ENCODE assay signal across 26 cellular contexts in genomic region chr17:67123692-67124091, GRCh38.
DNase-seq lines count a peak whose midpoint lies in the region; ATAC-seq, FAIRE-seq and TF ChIP-seq lines count a peak whose summit lies in the region.
"Had no signal": no experiment of that assay in that cellular context is flagged by ENCODE, and none has a peak within 500 bp of the region (broad histone marks: within the 10 kb centered on the region; RNA-seq: fewer than 3 reads in every experiment).

No MANE protein-coding gene starts in this region.

- H3K4me1 Mint-ChIP-seq in activated T-cell treated with anti-CD3 and anti-CD28 coated beads, Interleukin-2, amount 50 U/mL, for 72 hours (ENCODE audit: low read depth): peaks cover 5% of the 10 kb centered on the region
- H3K4me1 Mint-ChIP-seq in activated T-cell treated with anti-CD3 and anti-CD28 coated beads, Interleukin-2, amount 50 U/mL, for 4 hours (ENCODE audit: low read depth): peaks cover 3% of the 10 kb centered on the region

- H3K9me3 ChIP-seq in SK-N-MC (ENCODE audit: low read depth, low read length) (no peaks in the 10 kb centered on the region), GM12878 (replicated peaks; ENCODE audit: control insufficient read depth, insufficient read depth, low read length) (no peaks in the 10 kb centered on the region), HepG2 (ENCODE audit: low read length) (no peaks in the 10 kb centered on the region)

- no peak for ATAC-seq in activated T-cell treated with anti-CD3 and anti-CD28 coated beads, Interleukin-2, amount 50 U/mL, for 72 hours (replicated peaks in 1 of 2)
- ATAC-seq in activated T-cell treated with anti-CD3 and anti-CD28 coated beads, Interleukin-2, amount 50 U/mL, for 4 hours: no peak
- ATAC-seq in GM12878 (no peak), HepG2 (no peak)
- ATAC-seq: CD8-positive, alpha-beta T cell had no signal

- H3K4me3 Mint-ChIP-seq in activated T-cell treated with anti-CD3 and anti-CD28 coated beads, Interleukin-2, amount 50 U/mL, for 72 hours: no peak overlapping the region
- H3K4me3 Mint-ChIP-seq in activated T-cell treated with anti-CD3 and anti-CD28 coated beads, Interleukin-2, amount 50 U/mL, for 4 hours: no peak overlapping the region
- H3K4me3 Mint-ChIP-seq: B cell; CD4-positive, alpha-beta T cell; CD8-positive, alpha-beta T cell had no signal

- no peak for TF ChIP-seq EP300 in GM12878 (IDR thresholded peaks at IDR 0.05; ENCODE audit: borderline replicate concordance in 1 of 2, control insufficient read depth in 1 of 2, low read depth in 2 of 2, low read length in 2 of 2)
- no peak for TF ChIP-seq EP300 in HepG2 (IDR thresholded peaks at IDR 0.05; ENCODE audit: low read depth in 2 of 2, low read length in 2 of 2)
- no peak for TF ChIP-seq EP300 in HepG2 (CRISPR knock-in tag; IDR thresholded peaks at IDR 0.05; ENCODE audit: borderline replicate concordance)

- H3K4me3 ChIP-seq in SK-N-MC (no peak overlapping the region), GM12878 (no peak overlapping the region), HepG2 (replicated peaks in 1 of 3; ENCODE audit: insufficient read depth in 1 of 3, low read depth in 2 of 3, low read length in 3 of 3) (no peak overlapping the region)
- H3K4me3 ChIP-seq: BLaER1 treated with 17β-estradiol and CSF1 and Interleukin-3, amounts not matched to agents 10 nM and 100 nM had no signal

- BruUV-seq in GM12878 (replicated peaks; lab: Mats Ljungman, UMichigan): no TSS peak
- no TSS peak for BruUV-seq in HepG2 (replicated peaks; lab: Mats Ljungman, UMichigan)

- H3K4me2 ChIP-seq in GM12878 (ENCODE audit: control insufficient read depth, insufficient read depth) (no peak overlapping the region), HepG2 (ENCODE audit: low read depth, low read length) (no peak overlapping the region)
- H3K4me2 ChIP-seq: BLaER1 treated with 17β-estradiol and CSF1 and Interleukin-3, amounts not matched to agents 10 nM and 100 nM had no signal

- SMC1A ChIA-PET in GM12878 (lab: Charles Lee; ENCODE audit: uncharacterized antibody, unreplicated experiment): no interaction called here

- TF ChIP-seq CTCF in GM12878 (IDR thresholded peaks at IDR 0.05 in 2 of 3, conservative IDR thresholded peaks at IDR 0.05 in 1 of 3; ENCODE audit: control insufficient read depth in 2 of 3, extremely low read depth in 1 of 3, insufficient read depth in 1 of 3, low read depth in 3 of 3, low read length in 3 of 3) (no peak), HepG2 (CRISPR knock-in tag; IDR thresholded peaks at IDR 0.05) (no peak)

- peak overlapping the region; percentile 50 for H3K27ac Mint-ChIP-seq in activated T-cell treated with anti-CD3 and anti-CD28 coated beads, Interleukin-2, amount 50 U/mL, for 72 hours
- H3K27ac Mint-ChIP-seq: B cell; CD4-positive, alpha-beta T cell; CD8-positive, alpha-beta T cell had no signal

- H3K36me3 ChIP-seq in SK-N-MC (ENCODE audit: insufficient read depth, low read length): peaks cover 45% of the 10 kb centered on the region
- H3K36me3 ChIP-seq in GM12878 (ENCODE audit: control insufficient read depth in 2 of 2, insufficient read depth in 2 of 2, low read length in 1 of 2): peaks cover 2 to 14% of the 10 kb centered on the region in 2 experiments
- H3K36me3 ChIP-seq in HepG2 (replicated peaks in 1 of 2; ENCODE audit: control insufficient read depth in 1 of 2, insufficient read depth in 2 of 2, low read length in 2 of 2): peaks cover 28 to 81% of the 10 kb centered on the region in 2 experiments

- POLR2A ChIA-PET in GM12878 (lab: Charles Lee) (interaction anchor here (0.7 kb wide), 1 partner anchor 27 kb away, joined by 3 read pairs; no protein-coding TSS in a partner anchor), HepG2 (lab: Yijun Ruan, JAX) (no interaction called here)

- no peaks in the 10 kb centered on the region for H3K9me3 Mint-ChIP-seq in activated T-cell treated with anti-CD3 and anti-CD28 coated beads, Interleukin-2, amount 50 U/mL, for 72 hours
- H3K9me3 Mint-ChIP-seq in activated T-cell treated with anti-CD3 and anti-CD28 coated beads, Interleukin-2, amount 50 U/mL, for 4 hours: no peaks in the 10 kb centered on the region
- H3K9me3 Mint-ChIP-seq: CD4-positive, alpha-beta T cell; CD8-positive, alpha-beta T cell had no signal

- TF ChIP-seq RAD21 in GM12878 (IDR thresholded peaks at IDR 0.05; ENCODE audit: insufficient read depth, low read depth, low read length) (no peak), HepG2 (CRISPR knock-in tag; IDR thresholded peaks at IDR 0.05) (no peak)

- CTCF ChIA-PET in GM12878 (lab: Yijun Ruan, JAX): interaction anchor here (0.7 kb wide), 1 partner anchor 818 kb away, joined by 3 read pairs; no protein-coding TSS in a partner anchor
- CTCF ChIA-PET in HepG2 (lab: Yijun Ruan, JAX; ENCODE audit: low intra/inter-chr PET ratio, low total read pairs): no interaction called here

- H4K20me1 ChIP-seq in GM12878 (ENCODE audit: control insufficient read depth, insufficient read depth) (no peaks in the 10 kb centered on the region), HepG2 (ENCODE audit: insufficient read depth, low read length) (peaks cover 7% of the 10 kb centered on the region; the same call in 1 of the 2 replicates)

- no peaks in the 10 kb centered on the region for H3K27me3 ChIP-seq in GM12878 (replicated peaks in 1 of 2; ENCODE audit: control insufficient read depth in 2 of 2, insufficient read depth in 2 of 2, low read length in 1 of 2)
- H3K27me3 ChIP-seq in HepG2 (ENCODE audit: control insufficient read depth in 1 of 2, insufficient read depth in 2 of 2, low read length in 2 of 2): no peaks in the 10 kb centered on the region
- H3K27me3 ChIP-seq: BLaER1 treated with 17β-estradiol and CSF1 and Interleukin-3, amounts not matched to agents 10 nM and 100 nM had no signal

- DNase-seq in activated T-cell treated with anti-CD3 and anti-CD28 coated beads, Interleukin-2, amount 50 U/mL, for 72 hours: no peak
- DNase-seq in activated T-cell treated with anti-CD3 and anti-CD28 coated beads, Interleukin-2, amount 50 U/mL, for 4 hours: no peak
- no peak for DNase-seq in H54 (ENCODE audit: insufficient read length, low spot score)
- no peak for DNase-seq in SK-N-MC (ENCODE audit: low read depth, low spot score)
- no peak for DNase-seq in GM12878 (ENCODE audit: low read depth, low spot score)
- DNase-seq in AG08395 (ENCODE audit: low spot score): no peak
- DNase-seq in GOT3 (lab: John Stamatoyannopoulos, UW): no peak
- DNase-seq in HepG2 (ENCODE audit: low spot score): no peak
- DNase-seq: 8988T; ACHN; AML-193; CD4-positive, alpha-beta T cell; CD8-positive, alpha-beta T cell; COR-L47; DMS 273 treated with DMSO at 0.1 percent for 48 hours; DMS153; DMS53; DMS79; DND-41; EL; GDM1 had no signal

- no peak overlapping the region for H3K9ac ChIP-seq in SK-N-MC (ENCODE audit: insufficient read length)
- H3K9ac ChIP-seq in GM12878 (ENCODE audit: control insufficient read depth, insufficient read depth, low read length): no peak overlapping the region
- no peak overlapping the region for H3K9ac ChIP-seq in HepG2 (ENCODE audit: insufficient read depth, low read depth, low read length)
- H3K9ac ChIP-seq: BLaER1 treated with 17β-estradiol and CSF1 and Interleukin-3, amounts not matched to agents 10 nM and 100 nM had no signal

- no peak overlapping the region for H2AFZ ChIP-seq in GM12878 (ENCODE audit: control insufficient read depth, low read depth, low read length)
- H2AFZ ChIP-seq in HepG2 (ENCODE audit: low read length): no peak overlapping the region

- H3K27me3 Mint-ChIP-seq in activated T-cell treated with anti-CD3 and anti-CD28 coated beads, Interleukin-2, amount 50 U/mL, for 72 hours (ENCODE audit: low read depth): no peaks in the 10 kb centered on the region
- no peaks in the 10 kb centered on the region for H3K27me3 Mint-ChIP-seq in activated T-cell treated with anti-CD3 and anti-CD28 coated beads, Interleukin-2, amount 50 U/mL, for 4 hours (ENCODE audit: low read depth)
- H3K27me3 Mint-ChIP-seq: B cell; CD4-positive, alpha-beta T cell had no signal

- FAIRE-seq in H54 (lab: Jason Lieb, UNC): peak; percentile 41
- no peak for FAIRE-seq in GM12878 (lab: Jason Lieb, UNC)
- no peak for FAIRE-seq in HepG2 (lab: Jason Lieb, UNC)
- FAIRE-seq: GM12891, GM19239 had no signal

- no peaks in the 10 kb centered on the region for H3K4me1 ChIP-seq in GM12878 (ENCODE audit: control insufficient read depth, insufficient read depth, low read length)
- H3K4me1 ChIP-seq in HepG2 (ENCODE audit: insufficient read depth, low read length): peaks cover 5% of the 10 kb centered on the region; the same call in 1 of the 2 replicates

- H3K79me2 ChIP-seq in GM12878 (ENCODE audit: control insufficient read depth, insufficient read depth, low read length) (no peaks in the 10 kb centered on the region), HepG2 (ENCODE audit: insufficient read depth, low read length) (no peaks in the 10 kb centered on the region)

- intact Hi-C loops in GM12878 (cut with micrococcal nuclease; ENCODE audit: unreplicated experiment): no loop called here
- intact Hi-C loops in HepG2 (cut with micrococcal nuclease; ENCODE audit: unreplicated experiment): no loop called here

- in situ Hi-C loops in GM12878 (cut with MboI) (no loop called here), HepG2 (cut with HindIII; ENCODE audit: extremely low pct_ligation_motif_present, low pct_unique_long_range_greater_than_20kb) (no loop called here)

- RAD21 ChIA-PET in GM12878 (lab: Charles Lee; ENCODE audit: unreplicated experiment): no interaction called here

- H3K27ac ChIP-seq in SK-N-MC (peak overlapping the region; percentile 39), GM12878 (ENCODE audit: control insufficient read depth, insufficient read depth) (no peak overlapping the region), HepG2 (ENCODE audit: extremely low read length, insufficient read depth, low read length) (no peak overlapping the region)
- H3K27ac ChIP-seq: BLaER1 treated with 17β-estradiol and CSF1 and Interleukin-3, amounts not matched to agents 10 nM and 100 nM; C4-2B had no signal

- H3K36me3 Mint-ChIP-seq in activated T-cell treated with anti-CD3 and anti-CD28 coated beads, Interleukin-2, amount 50 U/mL, for 72 hours (ENCODE audit: insufficient read depth in 2 of 2): peaks cover 6 to 23% of the 10 kb centered on the region in 2 donors
- H3K36me3 Mint-ChIP-seq in activated T-cell treated with anti-CD3 and anti-CD28 coated beads, Interleukin-2, amount 50 U/mL, for 4 hours (ENCODE audit: insufficient read depth): peaks cover 29% of the 10 kb centered on the region

- no peak for TF ChIP-seq POLR2A in H54 (IDR thresholded peaks at IDR 0.05; ENCODE audit: low read depth, low read length)
- TF ChIP-seq POLR2A in GM12878 (IDR thresholded peaks at IDR 0.05; ENCODE audit: low read depth, low read length): no peak
- TF ChIP-seq POLR2A in HepG2 (IDR thresholded peaks at IDR 0.05; ENCODE audit: insufficient read depth in 1 of 2, low read depth in 2 of 2, low read length in 2 of 2): no peak

TF ChIP-seq in GM12878, 131 proteins besides CTCF, POLR2A, EP300 and RAD21 (continues in another document):
- TF ChIP-seq RUNX3 (IDR thresholded peaks at IDR 0.05; ENCODE audit: low read length) (peak; percentile 53; the same call in 1 of the 2 replicates), ZNF274 (IDR thresholded peaks at IDR 0.05; ENCODE audit: insufficient read depth, insufficient read length) (no peak)

TF ChIP-seq in HepG2, 621 proteins besides CTCF, POLR2A, EP300 and RAD21 (continues in another document):
- no peak for TF ChIP-seq FOXP1 (IDR thresholded peaks at IDR 0.05)
- no peak for TF ChIP-seq FOXP1 (CRISPR knock-in tag; IDR thresholded peaks at IDR 0.05)
